Comparison of ENCODE assay signal across 19 cellular contexts in genomic region chr3:158205994-158206393, GRCh38.
DNase-seq lines count a peak whose midpoint lies in the region; ATAC-seq lines count a peak whose summit lies in the region.
"Had no signal": no experiment of that assay in that cellular context is flagged by ENCODE, and none has a peak within 500 bp of the region (broad histone marks: within the 10 kb centered on the region; RNA-seq: fewer than 3 reads in every experiment).

No MANE protein-coding gene starts in this region.

- peak; percentile 82 for ATAC-seq in GM18502 (IDR thresholded peaks at IDR 0.05; ENCODE audit: poor library complexity, unreplicated experiment)
- peak; percentile 77 for ATAC-seq in GM19455 (IDR thresholded peaks at IDR 0.05; ENCODE audit: unreplicated experiment)
- peak; percentile 80 for ATAC-seq in HG02623 (IDR thresholded peaks at IDR 0.05; ENCODE audit: unreplicated experiment)
- peak; percentile 90 for ATAC-seq in HG03442 (IDR thresholded peaks at IDR 0.05; ENCODE audit: unreplicated experiment)
- no peak for ATAC-seq in HG02840 (IDR thresholded peaks at IDR 0.05; ENCODE audit: low FRiP score, unreplicated experiment)
- ATAC-seq: activated CD8-positive, alpha-beta T cell treated with anti-CD3 and anti-CD28 coated beads, Interleukin-2, amount 10 ng/mL, durations not matched to agents 7 days and 5 days; gastrocnemius medialis; left cardiac atrium; natural killer cell treated with Interleukin-12 subunit alpha and Interleukin-12 subunit beta and Interleukin-15 and Interleukin-18, amount 100 ng/mL, for 72 hours; WTC11 had no signal

- DNase-seq in NCI-H82 (lab: John Stamatoyannopoulos, UW), result no peak
- no peak for DNase-seq in cortex of kidney (lab: John Stamatoyannopoulos, UW)
- DNase-seq in NCI-H146 (lab: John Stamatoyannopoulos, UW), result no peak
- DNase-seq: activated CD8-positive, alpha-beta T cell treated with anti-CD3 and anti-CD28 coated beads, Interleukin-2, amount 10 ng/mL, durations not matched to agents 7 days and 5 days; activated T-cell treated with anti-CD3 and anti-CD28 coated beads, Interleukin-2, amount 50 U/mL, for 48 hours; DMS53; gastrocnemius medialis; HFFc6; left cardiac atrium; NCI-H1436; Peyer's patch; stimulated activated CD4-positive, alpha-beta T cell treated with anti-CD3 and anti-CD28 coated beads, Interleukin-2, amount 100 ng/mL, for 48 hours had no signal
